20 cellular contexts compared by ENCODE assay signal in genomic region chr4:56823933-56824600, GRCh38. TPM values are rescaled to one million over a fixed set of nuclear protein-coding genes. Genes with fewer than 3 reads are reported as not detected.
DNase-seq lines count a peak whose midpoint lies in the region; ATAC-seq and TF ChIP-seq lines count a peak whose summit lies in the region.
"Had no signal": no experiment of that assay in that cellular context is flagged by ENCODE, and none has a peak within 500 bp of the region (broad histone marks: within the 10 kb centered on the region; RNA-seq: fewer than 3 reads in every experiment).

No MANE protein-coding gene starts in this region.

- H3K9me3 ChIP-seq in heart left ventricle (no peaks in the 10 kb centered on the region), right cardiac atrium (ENCODE audit: control insufficient read depth, low read length) (no peaks in the 10 kb centered on the region)

- no peak for TF ChIP-seq POLR2A in heart left ventricle (IDR thresholded peaks at IDR 0.05)

- no peak for DNase-seq in heart left ventricle
- no peak for DNase-seq in cardiac septum (ENCODE audit: low spot score)
- no peak for DNase-seq in right cardiac atrium
- no peak for DNase-seq in stimulated activated effector memory CD8-positive, alpha-beta T cell treated with anti-CD3 and anti-CD28 coated beads, Interleukin-12 subunit alpha, Interleukin-12 subunit beta, amount 100 ng/mL, for 72 hours (ENCODE audit: low spot score in 2 of 2)
- DNase-seq: CD8-positive, alpha-beta memory T cell; COR-L47; DMS 273 treated with DMSO at 0.1 percent for 48 hours; DMS53; DND-41; EL; HCEC 1CT had no signal

- H3K27me3 ChIP-seq in heart left ventricle: peaks cover 5 to 29% (median 17%) of the 10 kb centered on the region in 9 donors
- no peaks in the 10 kb centered on the region for H3K27me3 ChIP-seq in right cardiac atrium (ENCODE audit: control insufficient read depth, insufficient read depth)

- no peak overlapping the region for H3K4me3 Mint-ChIP-seq in stimulated activated effector memory CD8-positive, alpha-beta T cell treated with anti-CD3 and anti-CD28 coated beads, Interleukin-12 subunit alpha, Interleukin-12 subunit beta, amount 100 ng/mL, for 72 hours
- H3K4me3 Mint-ChIP-seq: B cell; CD8-positive, alpha-beta memory T cell; GM23338 had no signal

- ATAC-seq in heart left ventricle (peak in 3 of 4 donors; percentile 61 to 69 (median 69)), right cardiac atrium (peak; percentile 55 to 85), GM21390 (IDR thresholded peaks at IDR 0.05; ENCODE audit: unreplicated experiment) (no peak), GM19452 (IDR thresholded peaks at IDR 0.05; ENCODE audit: unreplicated experiment) (no peak)
- ATAC-seq in stimulated activated effector memory CD8-positive, alpha-beta T cell treated with anti-CD3 and anti-CD28 coated beads, Interleukin-12 subunit alpha, Interleukin-12 subunit beta, amount 100 ng/mL, for 72 hours: peak; percentile 15
- ATAC-seq: GM12878, GM23338 had no signal

- no peaks in the 10 kb centered on the region for H3K36me3 Mint-ChIP-seq in stimulated activated effector memory CD8-positive, alpha-beta T cell treated with anti-CD3 and anti-CD28 coated beads, Interleukin-12 subunit alpha, Interleukin-12 subunit beta, amount 100 ng/mL, for 72 hours

- H3K36me3 ChIP-seq in heart left ventricle: no peaks in the 10 kb centered on the region
- H3K36me3 ChIP-seq: BLaER1 treated with 17β-estradiol and CSF1 and Interleukin-3, amounts not matched to agents 10 nM and 100 nM had no signal

- H3K27ac Mint-ChIP-seq in stimulated activated effector memory CD8-positive, alpha-beta T cell treated with anti-CD3 and anti-CD28 coated beads, Interleukin-12 subunit alpha, Interleukin-12 subunit beta, amount 100 ng/mL, for 72 hours: no peak overlapping the region
- H3K27ac Mint-ChIP-seq: B cell; CD8-positive, alpha-beta memory T cell; GM23338 had no signal

- no peak overlapping the region for H3K27ac ChIP-seq in heart left ventricle
- H3K27ac ChIP-seq in right cardiac atrium (ENCODE audit: low read length): peak overlapping the region; percentile 67
- H3K27ac ChIP-seq: BLaER1 treated with 17β-estradiol and CSF1 and Interleukin-3, amounts not matched to agents 10 nM and 100 nM had no signal

- H3K4me1 ChIP-seq in heart left ventricle (peaks cover 0 to 8% (median 0%) of the 10 kb centered on the region in 12 donors), right cardiac atrium (ENCODE audit: control insufficient read depth, insufficient read depth, low read length) (no peaks in the 10 kb centered on the region)

- H3K9me3 Mint-ChIP-seq in stimulated activated effector memory CD8-positive, alpha-beta T cell treated with anti-CD3 and anti-CD28 coated beads, Interleukin-12 subunit alpha, Interleukin-12 subunit beta, amount 100 ng/mL, for 72 hours: no peaks in the 10 kb centered on the region
- H3K9me3 Mint-ChIP-seq: CD8-positive, alpha-beta memory T cell had no signal

- no peak for TF ChIP-seq CTCF in heart left ventricle (IDR thresholded peaks at IDR 0.05)

- H3K4me1 Mint-ChIP-seq in stimulated activated effector memory CD8-positive, alpha-beta T cell treated with anti-CD3 and anti-CD28 coated beads, Interleukin-12 subunit alpha, Interleukin-12 subunit beta, amount 100 ng/mL, for 72 hours: peaks cover 7% of the 10 kb centered on the region

- intact Hi-C loops in heart left ventricle (cut with DNase I): no loop called here
- intact Hi-C loops in cardiac septum (cut with DNase I): no loop called here
- intact Hi-C loops in right cardiac atrium (cut with DNase I): no loop called here

- H3K4me3 ChIP-seq in heart left ventricle (no peak overlapping the region), right cardiac atrium (ENCODE audit: low read length) (no peak overlapping the region)
- H3K4me3 ChIP-seq: BLaER1 treated with 17β-estradiol and CSF1 and Interleukin-3, amounts not matched to agents 10 nM and 100 nM; GM12878; GM23338 had no signal

- 52 to 80% (median 72%) methylated on average over 2 of the region's 2 CpGs for WGBS in heart left ventricle, 4 donors
- 61% methylated on average over 2 of the region's 2 CpGs for WGBS in right cardiac atrium

RNA-seq across cellular contexts. Expression of gene SPINK2, which starts 2.6 kb away (rescaled TPM):
- total RNA-seq in heart left ventricle: not detected
- not detected for polyA plus RNA-seq in heart left ventricle
- total RNA-seq in cardiac septum: not detected
- total RNA-seq in right cardiac atrium: 10 to 100 TPM in 3 of 4 donors, 1 to 10 TPM in 1; 1.9 to 24.1 (median 19.1) TPM
- polyA plus RNA-seq in right cardiac atrium: 36.1 TPM
- total RNA-seq: A172, G401, HT-29 had no signal

Comparison
In these comparisons a context has a peak if more than half of its experiments do, and no peak if none do; other contexts are left out.
1. ATAC-seq: peak in heart left ventricle (3 of 4), right cardiac atrium (2 of 2) and stimulated activated effector memory CD8-positive, alpha-beta T cell treated with anti-CD3 and anti-CD28 coated beads, Interleukin-12 subunit alpha, Interleukin-12 subunit beta, amount 100 ng/mL, for 72 hours (single experiment); none in GM21390 (single experiment) and GM19452 (single experiment).